In genomic region chr20:1588869-1589460, GRCh38 we compare ENCODE assay signal across 24 cellular contexts. TPM values are rescaled to one million over a fixed set of nuclear protein-coding genes. Genes with fewer than 3 reads are reported as not detected.
DNase-seq lines count a peak whose midpoint lies in the region; ATAC-seq and TF ChIP-seq lines count a peak whose summit lies in the region.
"Had no signal": no experiment of that assay in that cellular context is flagged by ENCODE, and none has a peak within 500 bp of the region (broad histone marks: within the 10 kb centered on the region; RNA-seq: fewer than 3 reads in every experiment).

No MANE protein-coding gene starts in this region.

- H3K36me3 ChIP-seq in DND-41 (ENCODE audit: insufficient read depth, low read length) (no peaks in the 10 kb centered on the region), HCT116 (ENCODE audit: control insufficient read depth in 1 of 2, insufficient read depth in 2 of 2, low read length in 2 of 2) (no peaks in the 10 kb centered on the region)
- H3K36me3 ChIP-seq: gastrocnemius medialis, sigmoid colon had no signal

- no peak for TF ChIP-seq RAD21 in HCT116 (IDR thresholded peaks at IDR 0.05; ENCODE audit: low read depth)

- no peak overlapping the region for H3K27ac Mint-ChIP-seq in activated CD8-positive, alpha-beta T cell treated with anti-CD3 and anti-CD28 coated beads, Interleukin-2, amount 10 ng/mL, durations not matched to agents 7 days and 5 days
- H3K27ac Mint-ChIP-seq: activated naive CD8-positive, alpha-beta T cell; activated T-cell treated with anti-CD3 and anti-CD28 coated beads, Interleukin-2, amount 50 U/mL, for 72 hours; stimulated activated naive CD8-positive, alpha-beta T cell treated with anti-CD3 and anti-CD28 coated beads, Interleukin-15, Interleukin-2, amounts not matched to agents 100 ng/mL and 50 ng/mL, for 24 hours had no signal

- peak overlapping the region; percentile 95 for H3K27ac ChIP-seq in DND-41 (ENCODE audit: low read length)
- no peak overlapping the region for H3K27ac ChIP-seq in HCT116 (ENCODE audit: low read depth, low read length)
- H3K27ac ChIP-seq: gastrocnemius medialis, hepatocyte, sigmoid colon, VCaP had no signal

- no peaks in the 10 kb centered on the region for H3K4me1 Mint-ChIP-seq in activated CD8-positive, alpha-beta T cell treated with anti-CD3 and anti-CD28 coated beads, Interleukin-2, amount 10 ng/mL, durations not matched to agents 7 days and 5 days (ENCODE audit: low read depth)

- no peaks in the 10 kb centered on the region for H3K9me2 ChIP-seq in HCT116 (ENCODE audit: insufficient read depth)

- CTCF ChIA-PET in HCT116 (lab: Charles Lee), result interaction anchor here (0.9 kb wide), 1 partner anchor 188 kb away, joined by 3 read pairs; no protein-coding TSS in a partner anchor
- CTCF ChIA-PET in activated CD8-positive, alpha-beta T cell treated with anti-CD3 and anti-CD28 coated beads, Interleukin-2, amount 10 ng/mL, durations not matched to agents 7 days and 5 days (lab: Charles Lee), result no interaction called here

- H2AFZ ChIP-seq in DND-41 (ENCODE audit: low read depth, low read length) (peak overlapping the region; percentile 92), HCT116 (ENCODE audit: low read depth, low read length, poor library complexity, severe bottlenecking) (no peak overlapping the region)
- H2AFZ ChIP-seq: hepatocyte had no signal

- H3K9ac ChIP-seq in DND-41 (ENCODE audit: low read depth, low read length), result peak overlapping the region; percentile 48
- no peak overlapping the region for H3K9ac ChIP-seq in HCT116 (ENCODE audit: low read length)

- intact Hi-C loops in HCT116 (cut with micrococcal nuclease), result no loop called here

- POLR2A ChIA-PET in HCT116 (lab: Charles Lee), result no interaction called here
- POLR2A ChIA-PET in activated CD8-positive, alpha-beta T cell treated with anti-CD3 and anti-CD28 coated beads, Interleukin-2, amount 10 ng/mL, durations not matched to agents 7 days and 5 days (lab: Charles Lee), result no interaction called here

- no TSS peak for BruUV-seq in HCT116 (replicated peaks; lab: Mats Ljungman, UMichigan)

- DNase-seq in DND-41 (peak; percentile 52), HCT116 (ENCODE audit: low read depth, low spot score) (no peak), SW480 (ENCODE audit: low spot score) (peak; percentile 16), left lobe of liver (ENCODE audit: low spot score) (no peak)
- no peak for DNase-seq in stimulated activated CD4-positive, alpha-beta T cell treated with anti-CD3 and anti-CD28 coated beads, Interleukin-2, amount 100 ng/mL, for 24 hours
- DNase-seq in activated CD8-positive, alpha-beta T cell treated with anti-CD3 and anti-CD28 coated beads, Interleukin-2, amount 10 ng/mL, durations not matched to agents 7 days and 5 days, result no peak
- DNase-seq: activated CD4-positive, alpha-beta T cell treated with anti-CD3 and anti-CD28 coated beads for 4 hours; activated T-cell treated with anti-CD3 and anti-CD28 coated beads, Interleukin-2, amount 50 U/mL, for 72 hours; Calu3; dermis blood vessel endothelial cell; gastrocnemius medialis; NCI-H2029 treated with DMSO at 0.1 percent for 48 hours; NCI-H526; sigmoid colon; stimulated activated CD4-positive, alpha-beta T cell treated with anti-CD3 and anti-CD28 coated beads, Interleukin-15, amount 100 ng/mL, for 24 hours; T-helper 9 cell had no signal

- H3K9me3 Mint-ChIP-seq in activated CD8-positive, alpha-beta T cell treated with anti-CD3 and anti-CD28 coated beads, Interleukin-2, amount 10 ng/mL, durations not matched to agents 7 days and 5 days (ENCODE audit: insufficient read depth), result no peaks in the 10 kb centered on the region
- H3K9me3 Mint-ChIP-seq: activated T-cell treated with anti-CD3 and anti-CD28 coated beads, Interleukin-2, amount 50 U/mL, for 72 hours; stimulated activated naive CD8-positive, alpha-beta T cell treated with anti-CD3 and anti-CD28 coated beads, Interleukin-15, Interleukin-2, amounts not matched to agents 100 ng/mL and 50 ng/mL, for 24 hours had no signal

- TF ChIP-seq CTCF in DND-41 (IDR thresholded peaks at IDR 0.05; ENCODE audit: borderline replicate concordance, extremely low read depth, low read length, poor library complexity, severe bottlenecking) (peak; percentile 57), HCT116 (IDR thresholded peaks at IDR 0.05 in 2 of 3, conservative IDR thresholded peaks at IDR 0.05 in 1 of 3; ENCODE audit: borderline replicate concordance in 1 of 3, insufficient read depth in 1 of 3, low read depth in 2 of 3, low read length in 2 of 3) (peak; percentile 12 to 27 (median 17); a peak in 1 of 6 replicates)

- H3K36me3 Mint-ChIP-seq in activated CD8-positive, alpha-beta T cell treated with anti-CD3 and anti-CD28 coated beads, Interleukin-2, amount 10 ng/mL, durations not matched to agents 7 days and 5 days (ENCODE audit: low read depth), result no peaks in the 10 kb centered on the region
- H3K36me3 Mint-ChIP-seq: activated naive CD8-positive, alpha-beta T cell had no signal

- no peak for TF ChIP-seq POLR2A in HCT116 (IDR thresholded peaks at IDR 0.05; ENCODE audit: borderline replicate concordance, extremely low read depth, insufficient read depth, insufficient read length)

- H3K4me1 ChIP-seq in DND-41 (ENCODE audit: insufficient read depth, low read length) (peaks cover 23% of the 10 kb centered on the region), HCT116 (ENCODE audit: control insufficient read depth in 1 of 2, insufficient read depth in 2 of 2, low read length in 2 of 2) (no peaks in the 10 kb centered on the region)
- H3K4me1 ChIP-seq: gastrocnemius medialis, sigmoid colon had no signal

- no peak overlapping the region for H3K4me3 Mint-ChIP-seq in activated CD8-positive, alpha-beta T cell treated with anti-CD3 and anti-CD28 coated beads, Interleukin-2, amount 10 ng/mL, durations not matched to agents 7 days and 5 days
- H3K4me3 Mint-ChIP-seq: activated naive CD8-positive, alpha-beta T cell; activated T-cell treated with anti-CD3 and anti-CD28 coated beads, Interleukin-2, amount 50 U/mL, for 72 hours; stimulated activated naive CD8-positive, alpha-beta T cell treated with anti-CD3 and anti-CD28 coated beads, Interleukin-15, Interleukin-2, amounts not matched to agents 100 ng/mL and 50 ng/mL, for 24 hours had no signal

- H3K79me2 ChIP-seq in DND-41 (ENCODE audit: insufficient read depth, low read length) (no peaks in the 10 kb centered on the region), HCT116 (ENCODE audit: insufficient read depth, low read length) (no peaks in the 10 kb centered on the region)
- H3K79me2 ChIP-seq: hepatocyte had no signal

- H3K4me3 ChIP-seq in DND-41 (ENCODE audit: low read depth in 1 of 2, low read length in 2 of 2), result 0 out of 4 replicates have a peak overlapping the region, but pooled peaks of 1 of the 2 experiments have one; percentile 35
- no peak overlapping the region for H3K4me3 ChIP-seq in HCT116 (replicated peaks in 1 of 2; ENCODE audit: low read depth in 1 of 2, low read length in 2 of 2)
- H3K4me3 ChIP-seq: gastrocnemius medialis, hepatocyte, sigmoid colon had no signal

- peak overlapping the region; percentile 55 for H3K4me2 ChIP-seq in DND-41 (ENCODE audit: insufficient read depth, low read length)
- H3K4me2 ChIP-seq in HCT116 (ENCODE audit: low read length), result no peak overlapping the region
- H3K4me2 ChIP-seq: hepatocyte had no signal

- H4K20me1 ChIP-seq in DND-41 (ENCODE audit: insufficient read depth, low read length), result no peaks in the 10 kb centered on the region
- no peaks in the 10 kb centered on the region for H4K20me1 ChIP-seq in HCT116 (ENCODE audit: insufficient read depth)

- H3K9me3 ChIP-seq in DND-41 (ENCODE audit: insufficient read depth, low read length, severe bottlenecking) (no peaks in the 10 kb centered on the region), HCT116 (ENCODE audit: control insufficient read depth in 1 of 2, insufficient read depth in 1 of 2, low read depth in 1 of 2, low read length in 2 of 2) (no peaks in the 10 kb centered on the region)
- H3K9me3 ChIP-seq: gastrocnemius medialis, sigmoid colon had no signal

- H3K27me3 Mint-ChIP-seq in activated CD8-positive, alpha-beta T cell treated with anti-CD3 and anti-CD28 coated beads, Interleukin-2, amount 10 ng/mL, durations not matched to agents 7 days and 5 days (ENCODE audit: low read depth), result no peaks in the 10 kb centered on the region
- H3K27me3 Mint-ChIP-seq: activated naive CD8-positive, alpha-beta T cell; stimulated activated naive CD8-positive, alpha-beta T cell treated with anti-CD3 and anti-CD28 coated beads, Interleukin-15, Interleukin-2, amounts not matched to agents 100 ng/mL and 50 ng/mL, for 24 hours had no signal

- RAD21 ChIA-PET in HCT116 (lab: Charles Lee; ENCODE audit: low non-redundant PET in 1 of 2, low total read pairs in 2 of 2, uncharacterized antibody in 2 of 2, unreplicated experiment in 2 of 2), result no interaction called here

- no peaks in the 10 kb centered on the region for H3K27me3 ChIP-seq in DND-41 (ENCODE audit: insufficient read depth, low read length, poor library complexity)
- H3K27me3 ChIP-seq in HCT116 (ENCODE audit: insufficient read depth, low read length), result no peaks in the 10 kb centered on the region
- H3K27me3 ChIP-seq: gastrocnemius medialis, hepatocyte, sigmoid colon had no signal

- ATAC-seq in DND-41 (ENCODE audit: insufficient read depth, low read depth) (peak; percentile 68), HCT116 (no peak), left lobe of liver (peak; percentile 74), HG03439 (IDR thresholded peaks at IDR 0.05; ENCODE audit: unreplicated experiment) (no peak), GM18909 (IDR thresholded peaks at IDR 0.05; ENCODE audit: poor library complexity, unreplicated experiment) (no peak)
- no peak for ATAC-seq in activated CD8-positive, alpha-beta T cell treated with anti-CD3 and anti-CD28 coated beads, Interleukin-2, amount 10 ng/mL, durations not matched to agents 7 days and 5 days
- ATAC-seq: activated T-cell treated with anti-CD3 and anti-CD28 coated beads, Interleukin-2, amount 50 U/mL, for 72 hours; gastrocnemius medialis had no signal

TF ChIP-seq in HCT116, 20 proteins besides CTCF, POLR2A, EP300 and RAD21 (continues in another document):
- TF ChIP-seq ELF1 (IDR thresholded peaks at IDR 0.05; ENCODE audit: borderline replicate concordance, low read depth) (no peak), CBX3 (IDR thresholded peaks at IDR 0.05; ENCODE audit: low read depth) (no peak)

RNA-seq across cellular contexts. Expression of gene SIRPB1, which starts 30.8 kb away (rescaled TPM):
- total RNA-seq in HCT116 (2021; ENCODE audit: unreplicated experiment) (1.9 TPM), left lobe of liver (0.40 TPM)
- polyA plus RNA-seq in HCT116 (2012), result 0.98 and 1.2 TPM in 2 replicates
- total RNA-seq in activated CD8-positive, alpha-beta T cell treated with anti-CD3 and anti-CD28 coated beads, Interleukin-2, amount 10 ng/mL, durations not matched to agents 7 days and 5 days, result 1 to 10 TPM; 1.3 to 1.5 TPM

RNA-seq across cellular contexts. Expression of gene SIRPD, which starts 31.5 kb away (rescaled TPM):
- total RNA-seq in HCT116 (2021; ENCODE audit: unreplicated experiment) (not detected), left lobe of liver (not detected)
- polyA plus RNA-seq in HCT116 (2012), result not detected in 2 replicates
- under 1 TPM in 1 of 2 experiments, not detected in 1; 0.23 TPM for total RNA-seq in activated CD8-positive, alpha-beta T cell treated with anti-CD3 and anti-CD28 coated beads, Interleukin-2, amount 10 ng/mL, durations not matched to agents 7 days and 5 days
- total RNA-seq: activated T-cell treated with anti-CD3 and anti-CD28 coated beads, Interleukin-2, amount 50 U/mL, for 72 hours; Calu3; dermis blood vessel endothelial cell; gastrocnemius medialis; hepatocyte; M059J; myocyte had no signal
- polyA plus RNA-seq: hepatocyte had no signal

Comparison
In these comparisons a context has a peak if more than half of its experiments do, and no peak if none do; other contexts are left out.
1. ATAC-seq: peak in DND-41 (single experiment) and left lobe of liver (single experiment); none in HCT116 (single experiment), HG03439 (single experiment), GM18909 (single experiment) and activated CD8-positive, alpha-beta T cell treated with anti-CD3 and anti-CD28 coated beads, Interleukin-2, amount 10 ng/mL, durations not matched to agents 7 days and 5 days (single experiment).
2. DNase-seq: peak in DND-41 (single experiment) and SW480 (single experiment); none in HCT116 (single experiment), left lobe of liver (single experiment), stimulated activated CD4-positive, alpha-beta T cell treated with anti-CD3 and anti-CD28 coated beads, Interleukin-2, amount 100 ng/mL, for 24 hours (0 of 2) and activated CD8-positive, alpha-beta T cell treated with anti-CD3 and anti-CD28 coated beads, Interleukin-2, amount 10 ng/mL, durations not matched to agents 7 days and 5 days (single experiment).